2 cellular contexts compared by ENCODE assay signal in the genomic region with DNA sequence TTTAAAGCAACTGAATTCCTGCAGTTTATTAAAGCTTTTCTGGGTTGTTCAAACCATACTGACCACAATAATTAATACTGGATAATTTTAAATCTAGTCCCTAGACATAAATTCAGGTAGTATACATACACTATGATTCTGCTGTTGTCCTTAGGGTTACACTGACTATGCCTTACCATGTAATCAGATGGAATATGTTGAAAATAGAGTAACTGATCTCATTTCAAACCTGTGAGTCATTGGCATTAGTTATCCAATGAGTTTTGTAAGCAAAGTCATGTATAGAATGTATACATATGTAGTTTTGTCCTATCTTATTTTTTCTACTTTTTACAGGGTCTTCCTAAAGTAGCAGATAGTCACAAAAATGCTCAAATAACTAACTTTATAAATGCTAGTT.
TF ChIP-seq lines count a peak whose summit lies in the region.

No MANE protein-coding gene starts in this region.

TF ChIP-seq in IMR-90, 13 proteins besides CTCF, POLR2A, EP300 and RAD21:
- no peak for TF ChIP-seq BHLHE40 (IDR thresholded peaks at IDR 0.05; ENCODE audit: low read depth, low read length)
- no peak for TF ChIP-seq MXI1 (IDR thresholded peaks at IDR 0.05; ENCODE audit: borderline replicate concordance, low read depth, low read length)
- TF ChIP-seq MAFK (IDR thresholded peaks at IDR 0.05; ENCODE audit: low read depth, low read length) = no peak
- TF ChIP-seq MAZ (IDR thresholded peaks at IDR 0.05; ENCODE audit: borderline replicate concordance, low read depth, low read length) = no peak
- TF ChIP-seq SMC3 (IDR thresholded peaks at IDR 0.05; ENCODE audit: low read depth, low read length) = no peak
- no peak for TF ChIP-seq RFX5 (IDR thresholded peaks at IDR 0.05; ENCODE audit: low read depth, low read length)
- TF ChIP-seq, protein P1, sequence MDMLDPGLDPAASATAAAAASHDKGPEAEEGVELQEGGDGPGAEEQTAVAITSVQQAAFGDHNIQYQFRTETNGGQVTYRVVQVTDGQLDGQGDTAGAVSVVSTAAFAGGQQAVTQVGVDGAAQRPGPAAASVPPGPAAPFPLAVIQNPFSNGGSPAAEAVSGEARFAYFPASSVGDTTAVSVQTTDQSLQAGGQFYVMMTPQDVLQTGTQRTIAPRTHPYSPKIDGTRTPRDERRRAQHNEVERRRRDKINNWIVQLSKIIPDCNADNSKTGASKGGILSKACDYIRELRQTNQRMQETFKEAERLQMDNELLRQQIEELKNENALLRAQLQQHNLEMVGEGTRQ (IDR thresholded peaks at IDR 0.05; ENCODE audit: low read depth, low read length) = no peak
- no peak for TF ChIP-seq FOS (IDR thresholded peaks at IDR 0.05; ENCODE audit: low read depth, low read length)
- TF ChIP-seq, protein P2, sequence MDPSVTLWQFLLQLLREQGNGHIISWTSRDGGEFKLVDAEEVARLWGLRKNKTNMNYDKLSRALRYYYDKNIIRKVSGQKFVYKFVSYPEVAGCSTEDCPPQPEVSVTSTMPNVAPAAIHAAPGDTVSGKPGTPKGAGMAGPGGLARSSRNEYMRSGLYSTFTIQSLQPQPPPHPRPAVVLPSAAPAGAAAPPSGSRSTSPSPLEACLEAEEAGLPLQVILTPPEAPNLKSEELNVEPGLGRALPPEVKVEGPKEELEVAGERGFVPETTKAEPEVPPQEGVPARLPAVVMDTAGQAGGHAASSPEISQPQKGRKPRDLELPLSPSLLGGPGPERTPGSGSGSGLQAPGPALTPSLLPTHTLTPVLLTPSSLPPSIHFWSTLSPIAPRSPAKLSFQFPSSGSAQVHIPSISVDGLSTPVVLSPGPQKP (IDR thresholded peaks at IDR 0.05; ENCODE audit: borderline replicate concordance, low read depth, low read length) = no peak
- TF ChIP-seq RCOR1 (IDR thresholded peaks at IDR 0.05; ENCODE audit: insufficient replicate concordance, low read length) = no peak
- TF ChIP-seq NFE2L2 (IDR thresholded peaks at IDR 0.05; ENCODE audit: low read depth, low read length) = no peak
- no peak for TF ChIP-seq CEBPB (IDR thresholded peaks at IDR 0.05; ENCODE audit: low read depth, low read length)
- no peak for TF ChIP-seq CHD1 (IDR thresholded peaks at IDR 0.05; ENCODE audit: low read depth, low read length)

TF ChIP-seq in endothelial cell of umbilical vein, 7 proteins besides CTCF, POLR2A, EP300 and RAD21:
- TF ChIP-seq MYC (IDR thresholded peaks at IDR 0.05; ENCODE audit: low read depth, low read length) (no peak), FOS (IDR thresholded peaks at IDR 0.05; ENCODE audit: borderline replicate concordance, insufficient read depth, low read length) (peak; percentile 15)
